ENCODE assay signal across 18 cellular contexts in the genomic region with DNA sequence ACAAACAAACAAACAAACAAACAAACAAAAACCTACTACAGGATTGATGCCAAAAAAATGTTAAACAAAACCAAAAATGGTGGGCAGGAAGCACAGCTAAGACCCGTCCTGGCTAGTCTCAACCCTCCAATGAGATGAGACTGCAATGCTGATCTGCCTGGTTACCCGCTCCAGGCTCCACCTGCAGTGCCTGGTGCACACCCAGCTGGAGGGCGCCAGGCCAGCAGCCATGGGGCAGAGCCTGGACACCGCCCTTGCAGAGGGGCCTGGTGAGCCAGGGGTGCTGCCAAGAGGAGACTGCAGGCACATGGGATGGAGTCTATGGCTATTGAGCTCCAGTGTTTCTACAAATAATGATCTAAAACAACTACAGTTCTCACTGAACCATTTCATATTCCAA.
"Had no signal": no experiment of that assay in that cellular context is flagged by ENCODE, and none has a peak within 500 bp of the region (broad histone marks: within the 10 kb centered on the region; RNA-seq: fewer than 3 reads in every experiment).

No MANE protein-coding gene starts in this region.

- H3K4me3 Mint-ChIP-seq: natural killer cell treated with Interleukin-12 subunit alpha and Interleukin-12 subunit beta and Interleukin-15 and Interleukin-18, amount 100 ng/mL, for 72 hours; type B pancreatic cell had no signal

- H3K4me1 ChIP-seq: adrenal gland, breast epithelium had no signal

- H3K27ac ChIP-seq: adrenal gland, breast epithelium, gastrocnemius medialis had no signal

- ATAC-seq: activated CD4-positive, CD25-positive, alpha-beta regulatory T cell treated with anti-CD3 and anti-CD28 coated beads, Interleukin-2, amount 50 U/mL, for 24 hours; activated naive CD4-positive, alpha-beta T cell treated with anti-CD3 and anti-CD28 coated beads, Interleukin-2, amount 50 U/mL, for 72 hours; gastrocnemius medialis; natural killer cell treated with Interleukin-12 subunit alpha and Interleukin-12 subunit beta and Interleukin-15 and Interleukin-18, amount 100 ng/mL, for 72 hours had no signal

- H3K9me3 Mint-ChIP-seq: activated naive CD4-positive, alpha-beta T cell treated with anti-CD3 and anti-CD28 coated beads, Interleukin-2, amount 50 U/mL, for 72 hours; natural killer cell treated with Interleukin-12 subunit alpha and Interleukin-12 subunit beta and Interleukin-15 and Interleukin-18, amount 100 ng/mL, for 72 hours; type B pancreatic cell had no signal

- H3K4me3 ChIP-seq: adrenal gland, breast epithelium, gastrocnemius medialis, spleen had no signal

- DNase-seq: activated CD4-positive, alpha-beta T cell treated with anti-CD3 and anti-CD28 coated beads, Interleukin-2, amount 50 U/mL, for 1 hour; activated CD8-positive, alpha-beta memory T cell treated with anti-CD3 and anti-CD28 coated beads, Interleukin-2, amount 50 U/mL, for 48 hours; activated gamma-delta T cell treated with Interleukin-2 at 50 U/mL for 16 hours; adrenal gland; cortex of kidney; erythroblast; gastrocnemius medialis; head of caudate nucleus; mesendoderm; retina; spleen; stimulated activated naive CD4-positive, alpha-beta T cell treated with Interleukin-2 at 50 U/mL for 16 hours; T-helper 1 cell had no signal

- H3K27me3 Mint-ChIP-seq: natural killer cell treated with Interleukin-12 subunit alpha and Interleukin-12 subunit beta and Interleukin-15 and Interleukin-18, amount 100 ng/mL, for 72 hours; type B pancreatic cell had no signal

- H3K9me3 ChIP-seq: adrenal gland, breast epithelium, gastrocnemius medialis, spleen had no signal

- H3K27ac Mint-ChIP-seq: natural killer cell treated with Interleukin-12 subunit alpha and Interleukin-12 subunit beta and Interleukin-15 and Interleukin-18, amount 100 ng/mL, for 72 hours; type B pancreatic cell had no signal
